ENCODE assay signal across 15 cellular contexts in genomic region chr2:86031151-86031550, GRCh38.
DNase-seq lines count a peak whose midpoint lies in the region; ATAC-seq and TF ChIP-seq lines count a peak whose summit lies in the region.
"Had no signal": no experiment of that assay in that cellular context is flagged by ENCODE, and none has a peak within 500 bp of the region (broad histone marks: within the 10 kb centered on the region; RNA-seq: fewer than 3 reads in every experiment).

No MANE protein-coding gene starts in this region.

- POLR2A ChIA-PET in CD8-positive, alpha-beta T cell (lab: Charles Lee) = no interaction called here

- H3K36me3 ChIP-seq in CD8-positive, alpha-beta T cell (ENCODE audit: insufficient read depth, low read length) = peaks cover 48% of the 10 kb centered on the region

- H3K27ac ChIP-seq in CD8-positive, alpha-beta T cell (ENCODE audit: low read depth, low read length) = no peak overlapping the region
- H3K27ac ChIP-seq: Peyer's patch had no signal

- no peaks in the 10 kb centered on the region for H3K9me3 Mint-ChIP-seq in activated naive CD4-positive, alpha-beta T cell treated with anti-CD3 and anti-CD28 coated beads, Interleukin-2, amount 10 ng/mL, durations not matched to agents 7 days and 5 days
- H3K9me3 Mint-ChIP-seq in activated naive CD4-positive, alpha-beta T cell treated with anti-CD3 and anti-CD28 coated beads, Interleukin-2, amount 50 U/mL, for 72 hours = no peaks in the 10 kb centered on the region
- no peaks in the 10 kb centered on the region for H3K9me3 Mint-ChIP-seq in CD8-positive, alpha-beta T cell
- H3K9me3 Mint-ChIP-seq in memory B cell = no peaks in the 10 kb centered on the region
- H3K9me3 Mint-ChIP-seq in stimulated activated effector memory CD8-positive, alpha-beta T cell treated with anti-CD3 and anti-CD28 coated beads, Interleukin-12 subunit alpha, Interleukin-12 subunit beta, amount 100 ng/mL, for 72 hours = no peaks in the 10 kb centered on the region

- TF ChIP-seq CTCF in CD8-positive, alpha-beta T cell (IDR thresholded peaks at IDR 0.05) = no peak

- H3K27ac Mint-ChIP-seq in activated naive CD4-positive, alpha-beta T cell treated with anti-CD3 and anti-CD28 coated beads, Interleukin-2, amount 10 ng/mL, durations not matched to agents 7 days and 5 days = peak overlapping the region; percentile 71
- H3K27ac Mint-ChIP-seq in activated naive CD4-positive, alpha-beta T cell treated with anti-CD3 and anti-CD28 coated beads, Interleukin-2, amount 50 U/mL, for 72 hours = no peak overlapping the region
- H3K27ac Mint-ChIP-seq in CD8-positive, alpha-beta T cell = peak overlapping the region; percentile 43
- H3K27ac Mint-ChIP-seq in memory B cell = peak overlapping the region; percentile 99
- H3K27ac Mint-ChIP-seq in stimulated activated effector memory CD8-positive, alpha-beta T cell treated with anti-CD3 and anti-CD28 coated beads, Interleukin-12 subunit alpha, Interleukin-12 subunit beta, amount 100 ng/mL, for 72 hours = peak overlapping the region; percentile 81

- ATAC-seq in activated naive CD4-positive, alpha-beta T cell treated with anti-CD3 and anti-CD28 coated beads, Interleukin-2, amount 50 U/mL, for 72 hours = no peak
- ATAC-seq in CD8-positive, alpha-beta T cell = no peak
- ATAC-seq in memory B cell (ENCODE audit: low read depth) (no peak), HG03442 (IDR thresholded peaks at IDR 0.05; ENCODE audit: unreplicated experiment) (no peak)
- ATAC-seq in stimulated activated effector memory CD8-positive, alpha-beta T cell treated with anti-CD3 and anti-CD28 coated beads, Interleukin-12 subunit alpha, Interleukin-12 subunit beta, amount 100 ng/mL, for 72 hours = no peak

- peaks cover 46% of the 10 kb centered on the region for H3K4me1 Mint-ChIP-seq in activated naive CD4-positive, alpha-beta T cell treated with anti-CD3 and anti-CD28 coated beads, Interleukin-2, amount 10 ng/mL, durations not matched to agents 7 days and 5 days
- peaks cover 40% of the 10 kb centered on the region for H3K4me1 Mint-ChIP-seq in CD8-positive, alpha-beta T cell (ENCODE audit: low read depth)
- peaks cover 19% of the 10 kb centered on the region for H3K4me1 Mint-ChIP-seq in memory B cell
- peaks cover 27% of the 10 kb centered on the region for H3K4me1 Mint-ChIP-seq in stimulated activated effector memory CD8-positive, alpha-beta T cell treated with anti-CD3 and anti-CD28 coated beads, Interleukin-12 subunit alpha, Interleukin-12 subunit beta, amount 100 ng/mL, for 72 hours

- no peaks in the 10 kb centered on the region for H3K27me3 ChIP-seq in CD8-positive, alpha-beta T cell (ENCODE audit: insufficient read depth, low read length)
- H3K27me3 ChIP-seq: BE2C, Peyer's patch had no signal

- no peak overlapping the region for H3K4me3 Mint-ChIP-seq in activated naive CD4-positive, alpha-beta T cell treated with anti-CD3 and anti-CD28 coated beads, Interleukin-2, amount 10 ng/mL, durations not matched to agents 7 days and 5 days
- H3K4me3 Mint-ChIP-seq in CD8-positive, alpha-beta T cell = no peak overlapping the region
- no peak overlapping the region for H3K4me3 Mint-ChIP-seq in memory B cell
- no peak overlapping the region for H3K4me3 Mint-ChIP-seq in stimulated activated effector memory CD8-positive, alpha-beta T cell treated with anti-CD3 and anti-CD28 coated beads, Interleukin-12 subunit alpha, Interleukin-12 subunit beta, amount 100 ng/mL, for 72 hours
- H3K4me3 Mint-ChIP-seq: CD4-positive, alpha-beta memory T cell had no signal

- CTCF ChIA-PET in activated naive CD4-positive, alpha-beta T cell treated with anti-CD3 and anti-CD28 coated beads, Interleukin-2, amount 10 ng/mL, durations not matched to agents 7 days and 5 days (lab: Charles Lee) = no interaction called here
- CTCF ChIA-PET in CD8-positive, alpha-beta T cell (lab: Charles Lee) = no interaction called here

- H3K4me3 ChIP-seq in CD8-positive, alpha-beta T cell (ENCODE audit: low read depth, low read length) = no peak overlapping the region
- H3K4me3 ChIP-seq: Peyer's patch had no signal

- H3K27me3 Mint-ChIP-seq in activated naive CD4-positive, alpha-beta T cell treated with anti-CD3 and anti-CD28 coated beads, Interleukin-2, amount 10 ng/mL, durations not matched to agents 7 days and 5 days = no peaks in the 10 kb centered on the region
- no peaks in the 10 kb centered on the region for H3K27me3 Mint-ChIP-seq in CD8-positive, alpha-beta T cell (ENCODE audit: low read depth)
- no peaks in the 10 kb centered on the region for H3K27me3 Mint-ChIP-seq in memory B cell
- H3K27me3 Mint-ChIP-seq: CD4-positive, alpha-beta memory T cell had no signal

- peaks cover 35% of the 10 kb centered on the region for H3K4me1 ChIP-seq in CD8-positive, alpha-beta T cell (ENCODE audit: insufficient read depth, low read length)
- H3K4me1 ChIP-seq: BE2C had no signal

- intact Hi-C loops in CD8-positive, alpha-beta T cell (cut with DNase I, micrococcal nuclease) = loop anchor here in 1 of 2 experiments (10.0 kb wide), 1 partner anchor 764 kb away; the partner anchor contains the start of gene CD8A

- no peak for DNase-seq in activated naive CD4-positive, alpha-beta T cell treated with anti-CD3 and anti-CD28 coated beads, Interleukin-2, amount 10 ng/mL, durations not matched to agents 7 days and 5 days
- DNase-seq in activated naive CD4-positive, alpha-beta T cell treated with anti-CD3 and anti-CD28 coated beads, Interleukin-2, amount 50 U/mL, for 72 hours (ENCODE audit: low spot score in 2 of 2) = no peak
- DNase-seq in CD8-positive, alpha-beta T cell = no peak
- DNase-seq in memory B cell (ENCODE audit: low spot score in 2 of 2) (no peak), NCI-H1048 (lab: John Stamatoyannopoulos, UW) (no peak), T1000 (lab: John Stamatoyannopoulos, UW) (no peak)
- DNase-seq in stimulated activated effector memory CD8-positive, alpha-beta T cell treated with anti-CD3 and anti-CD28 coated beads, Interleukin-12 subunit alpha, Interleukin-12 subunit beta, amount 100 ng/mL, for 72 hours (ENCODE audit: low spot score in 2 of 2) = no peak
- DNase-seq: BE2C; CD4-positive, alpha-beta memory T cell; KBM-7; NCI-H1105 treated with DMSO at 0.1 percent for 48 hours; NCI-H1694 treated with DMSO at 0.1 percent for 48 hours; NK-92 treated with Interleukin-12 subunit alpha and Interleukin-12 subunit beta, amount 100 ng/mL, for 24 hours; Peyer's patch had no signal

- H3K9me3 ChIP-seq in CD8-positive, alpha-beta T cell (ENCODE audit: low read length) = no peaks in the 10 kb centered on the region
- H3K9me3 ChIP-seq: BE2C, Peyer's patch had no signal

- H3K36me3 Mint-ChIP-seq in activated naive CD4-positive, alpha-beta T cell treated with anti-CD3 and anti-CD28 coated beads, Interleukin-2, amount 10 ng/mL, durations not matched to agents 7 days and 5 days = peaks cover 77% of the 10 kb centered on the region
- peaks cover 39 to 42% of the 10 kb centered on the region in 2 donors for H3K36me3 Mint-ChIP-seq in activated naive CD4-positive, alpha-beta T cell treated with anti-CD3 and anti-CD28 coated beads, Interleukin-2, amount 50 U/mL, for 72 hours
- peaks cover 68% of the 10 kb centered on the region for H3K36me3 Mint-ChIP-seq in CD8-positive, alpha-beta T cell
- peaks cover 36% of the 10 kb centered on the region for H3K36me3 Mint-ChIP-seq in memory B cell
- peaks cover 97% of the 10 kb centered on the region for H3K36me3 Mint-ChIP-seq in stimulated activated effector memory CD8-positive, alpha-beta T cell treated with anti-CD3 and anti-CD28 coated beads, Interleukin-12 subunit alpha, Interleukin-12 subunit beta, amount 100 ng/mL, for 72 hours

Comparison
In these comparisons a context has a peak if more than half of its experiments do, and no peak if none do; other contexts are left out.
1. H3K27ac Mint-ChIP-seq: peak in activated naive CD4-positive, alpha-beta T cell treated with anti-CD3 and anti-CD28 coated beads, Interleukin-2, amount 10 ng/mL, durations not matched to agents 7 days and 5 days (single experiment), CD8-positive, alpha-beta T cell (single experiment), memory B cell (single experiment) and stimulated activated effector memory CD8-positive, alpha-beta T cell treated with anti-CD3 and anti-CD28 coated beads, Interleukin-12 subunit alpha, Interleukin-12 subunit beta, amount 100 ng/mL, for 72 hours (single experiment); none in activated naive CD4-positive, alpha-beta T cell treated with anti-CD3 and anti-CD28 coated beads, Interleukin-2, amount 50 U/mL, for 72 hours (0 of 2).